ENCODE assay signal across 8 cellular contexts in genomic region chr22:31488988-31489617, GRCh38.
A peak's percentile ranks its signal among the peaks of the same experiment; 100 is the strongest.
DNase-seq lines count a peak whose midpoint lies in the region; ATAC-seq and TF ChIP-seq lines count a peak whose summit lies in the region.

No MANE protein-coding gene starts in this region.

- DNase-seq in activated gamma-delta T cell treated with Interleukin-2 at 50 U/mL for 16 hours (peak; percentile 12), activated gamma-delta T cell (lab: John Stamatoyannopoulos, UW) (no peak), cardiac fibroblast (ENCODE audit: low read depth in 2 of 2) (peak; percentile 31 to 35), islet precursor cell (peak; percentile 70), glomerular visceral epithelial cell (ENCODE audit: extremely low spot score) (no peak)
- peak; percentile 12 for DNase-seq in stimulated activated CD4-positive, alpha-beta T cell treated with anti-CD3 and anti-CD28 coated beads, Interleukin-1b, Interleukin-23, amount 100 ng/mL, for 48 hours

- H3K36me3 Mint-ChIP-seq in T-helper 1 cell treated with Interleukin-12 subunit alpha and Interleukin-12 subunit beta and Interleukin-4 antibody, amounts not matched to agents 30 μg/mL and 1 μg/mL, for 36 hours (ENCODE audit: low read depth), result peaks cover 17% of the 10 kb centered on the region

- H3K9me3 Mint-ChIP-seq in T-helper 1 cell treated with Interleukin-12 subunit alpha and Interleukin-12 subunit beta and Interleukin-4 antibody, amounts not matched to agents 30 μg/mL and 1 μg/mL, for 36 hours, result no peaks in the 10 kb centered on the region

- peak overlapping the region; percentile 82 for H3K4me3 Mint-ChIP-seq in T-helper 1 cell treated with Interleukin-12 subunit alpha and Interleukin-12 subunit beta and Interleukin-4 antibody, amounts not matched to agents 30 μg/mL and 1 μg/mL, for 36 hours

- peak overlapping the region; percentile 71 for H3K27ac Mint-ChIP-seq in T-helper 1 cell treated with Interleukin-12 subunit alpha and Interleukin-12 subunit beta and Interleukin-4 antibody, amounts not matched to agents 30 μg/mL and 1 μg/mL, for 36 hours

- no peak for TF ChIP-seq CTCF in cardiac fibroblast (IDR thresholded peaks at IDR 0.05; ENCODE audit: low read depth, low read length)

- peaks cover 47% of the 10 kb centered on the region for H3K4me1 Mint-ChIP-seq in T-helper 1 cell treated with Interleukin-12 subunit alpha and Interleukin-12 subunit beta and Interleukin-4 antibody, amounts not matched to agents 30 μg/mL and 1 μg/mL, for 36 hours (ENCODE audit: low read depth)

- peak; percentile 16 for ATAC-seq in HG03064 (IDR thresholded peaks at IDR 0.05; ENCODE audit: low read depth, unreplicated experiment)

- peak overlapping the region; percentile 82 to 92 for H3K4me3 ChIP-seq in cardiac fibroblast (replicated peaks in 1 of 2; ENCODE audit: low read depth in 2 of 2, low read length in 2 of 2)

- no peaks in the 10 kb centered on the region for H3K27me3 Mint-ChIP-seq in T-helper 1 cell treated with Interleukin-12 subunit alpha and Interleukin-12 subunit beta and Interleukin-4 antibody, amounts not matched to agents 30 μg/mL and 1 μg/mL, for 36 hours (ENCODE audit: low read depth)

Comparison
In these comparisons a context has a peak if more than half of its experiments do, and no peak if none do; other contexts are left out.
1. DNase-seq: peak in activated gamma-delta T cell treated with Interleukin-2 at 50 U/mL for 16 hours (single experiment), cardiac fibroblast (2 of 2), islet precursor cell (single experiment) and stimulated activated CD4-positive, alpha-beta T cell treated with anti-CD3 and anti-CD28 coated beads, Interleukin-1b, Interleukin-23, amount 100 ng/mL, for 48 hours (single experiment); none in activated gamma-delta T cell (single experiment) and glomerular visceral epithelial cell (single experiment).